ENCODE assay signal across 1 cellular context in genomic region chr5:16291894-16292293, GRCh38.
TF ChIP-seq lines count a peak whose summit lies in the region.

No MANE protein-coding gene starts in this region.

TF ChIP-seq in HepG2, 621 proteins besides CTCF, POLR2A, EP300 and RAD21 (continued from another document):
- TF ChIP-seq ZSCAN5A (CRISPR knock-in tag; IDR thresholded peaks at IDR 0.05; ENCODE audit: borderline replicate concordance), result no peak
